1 cellular context compared by ENCODE assay signal in genomic region chr12:65602579-65603295, GRCh38.
A peak's percentile ranks its signal among the peaks of the same experiment; 100 is the strongest.
TF ChIP-seq lines count a peak whose summit lies in the region.

No MANE protein-coding gene starts in this region.

TF ChIP-seq in HEK293, 187 proteins besides CTCF, POLR2A, EP300 and RAD21 (continued from another document):
- TF ChIP-seq AEBP2 (tag by site-specific recombination; IDR thresholded peaks at IDR 0.05; ENCODE audit: borderline replicate concordance) = no peak
- no peak for TF ChIP-seq SALL2 (tag by site-specific recombination; IDR thresholded peaks at IDR 0.05; ENCODE audit: borderline replicate concordance)
- no peak for TF ChIP-seq ZNF501 (tag by site-specific recombination; IDR thresholded peaks at IDR 0.05)
- TF ChIP-seq, protein P1, sequence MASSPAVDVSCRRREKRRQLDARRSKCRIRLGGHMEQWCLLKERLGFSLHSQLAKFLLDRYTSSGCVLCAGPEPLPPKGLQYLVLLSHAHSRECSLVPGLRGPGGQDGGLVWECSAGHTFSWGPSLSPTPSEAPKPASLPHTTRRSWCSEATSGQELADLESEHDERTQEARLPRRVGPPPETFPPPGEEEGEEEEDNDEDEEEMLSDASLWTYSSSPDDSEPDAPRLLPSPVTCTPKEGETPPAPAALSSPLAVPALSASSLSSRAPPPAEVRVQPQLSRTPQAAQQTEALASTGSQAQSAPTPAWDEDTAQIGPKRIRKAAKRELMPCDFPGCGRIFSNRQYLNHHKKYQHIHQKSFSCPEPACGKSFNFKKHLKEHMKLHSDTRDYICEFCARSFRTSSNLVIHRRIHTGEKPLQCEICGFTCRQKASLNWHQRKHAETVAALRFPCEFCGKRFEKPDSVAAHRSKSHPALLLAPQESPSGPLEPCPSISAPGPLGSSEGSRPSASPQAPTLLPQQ (tag by site-specific recombination; IDR thresholded peaks at IDR 0.05) = peak; percentile 5; the same call in 1 of the 2 replicates
- peak; percentile 74 for TF ChIP-seq WT1 (tag by site-specific recombination; IDR thresholded peaks at IDR 0.05)
- peak; percentile 60 for TF ChIP-seq SP3 (tag by site-specific recombination; IDR thresholded peaks at IDR 0.05)
- TF ChIP-seq ZNF514 (tag by site-specific recombination; IDR thresholded peaks at IDR 0.05) = no peak
- TF ChIP-seq HOXC10 (CRISPR knock-in tag; IDR thresholded peaks at IDR 0.05) = no peak
- no peak for TF ChIP-seq BCL11B (tag by site-specific recombination; IDR thresholded peaks at IDR 0.05; ENCODE audit: low read depth)
- TF ChIP-seq ZNF121 (tag by site-specific recombination; IDR thresholded peaks at IDR 0.05) = no peak
- no peak for TF ChIP-seq SCRT2 (tag by site-specific recombination; IDR thresholded peaks at IDR 0.05)
- TF ChIP-seq ZXDB (tag by site-specific recombination; IDR thresholded peaks at IDR 0.05) = peak; percentile 44
- no peak for TF ChIP-seq ZSCAN16 (tag by site-specific recombination; IDR thresholded peaks at IDR 0.05)
- TF ChIP-seq ZNF600 (tag by site-specific recombination; IDR thresholded peaks at IDR 0.05) = peak; percentile 70
- peak; percentile 65 for TF ChIP-seq ZNF654 (tag by site-specific recombination; IDR thresholded peaks at IDR 0.05; ENCODE audit: low read depth)
- no peak for TF ChIP-seq ZNF133 (tag by site-specific recombination; IDR thresholded peaks at IDR 0.05)
- no peak for TF ChIP-seq ZNF404 (tag by site-specific recombination; IDR thresholded peaks at IDR 0.05)
- 0 out of 2 replicates have a peak, but pooled peaks have one; percentile 5 for TF ChIP-seq ZSCAN30 (tag by site-specific recombination; IDR thresholded peaks at IDR 0.05)
- TF ChIP-seq BCL6B (tag by site-specific recombination; IDR thresholded peaks at IDR 0.05) = no peak
- TF ChIP-seq, protein P2, sequence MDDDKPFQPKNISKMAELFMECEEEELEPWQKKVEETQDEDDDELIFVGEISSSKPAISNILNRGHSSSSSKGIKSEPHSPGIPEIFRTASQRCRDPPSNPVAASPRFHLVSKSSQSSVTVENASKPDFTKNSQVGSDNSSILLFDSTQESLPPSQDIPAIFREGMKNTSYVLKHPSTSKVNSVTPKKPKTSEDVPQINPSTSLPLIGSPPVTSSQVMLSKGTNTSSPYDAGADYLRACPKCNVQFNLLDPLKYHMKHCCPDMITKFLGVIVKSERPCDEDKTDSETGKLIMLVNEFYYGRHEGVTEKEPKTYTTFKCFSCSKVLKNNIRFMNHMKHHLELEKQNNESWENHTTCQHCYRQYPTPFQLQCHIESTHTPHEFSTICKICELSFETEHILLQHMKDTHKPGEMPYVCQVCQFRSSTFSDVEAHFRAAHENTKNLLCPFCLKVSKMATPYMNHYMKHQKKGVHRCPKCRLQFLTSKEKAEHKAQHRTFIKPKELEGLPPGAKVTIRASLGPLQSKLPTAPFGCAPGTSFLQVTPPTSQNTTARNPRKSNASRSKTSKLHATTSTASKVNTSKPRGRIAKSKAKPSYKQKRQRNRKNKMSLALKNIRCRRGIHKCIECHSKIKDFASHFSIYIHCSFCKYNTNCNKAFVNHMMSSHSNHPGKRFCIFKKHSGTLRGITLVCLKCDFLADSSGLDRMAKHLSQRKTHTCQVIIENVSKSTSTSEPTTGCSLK (tag by site-specific recombination; IDR thresholded peaks at IDR 0.05) = no peak
- TF ChIP-seq ZNF48 (tag by site-specific recombination; IDR thresholded peaks at IDR 0.05) = no peak
- TF ChIP-seq ZNF701 (tag by site-specific recombination; IDR thresholded peaks at IDR 0.05) = no peak
- no peak for TF ChIP-seq TCF7L2 (IDR thresholded peaks at IDR 0.05; ENCODE audit: borderline replicate concordance, low read depth, low read length)
- TF ChIP-seq ZNF138 (tag by site-specific recombination; IDR thresholded peaks at IDR 0.05; ENCODE audit: borderline replicate concordance) = no peak
- no peak for TF ChIP-seq ZNF707 (tag by site-specific recombination; IDR thresholded peaks at IDR 0.05)
- TF ChIP-seq GLIS2 (tag by site-specific recombination; IDR thresholded peaks at IDR 0.05) = no peak
- no peak for TF ChIP-seq ZBTB1 (tag by site-specific recombination; IDR thresholded peaks at IDR 0.05)
- TF ChIP-seq ZSCAN23 (tag by site-specific recombination; IDR thresholded peaks at IDR 0.05) = no peak
- TF ChIP-seq, protein P3, sequence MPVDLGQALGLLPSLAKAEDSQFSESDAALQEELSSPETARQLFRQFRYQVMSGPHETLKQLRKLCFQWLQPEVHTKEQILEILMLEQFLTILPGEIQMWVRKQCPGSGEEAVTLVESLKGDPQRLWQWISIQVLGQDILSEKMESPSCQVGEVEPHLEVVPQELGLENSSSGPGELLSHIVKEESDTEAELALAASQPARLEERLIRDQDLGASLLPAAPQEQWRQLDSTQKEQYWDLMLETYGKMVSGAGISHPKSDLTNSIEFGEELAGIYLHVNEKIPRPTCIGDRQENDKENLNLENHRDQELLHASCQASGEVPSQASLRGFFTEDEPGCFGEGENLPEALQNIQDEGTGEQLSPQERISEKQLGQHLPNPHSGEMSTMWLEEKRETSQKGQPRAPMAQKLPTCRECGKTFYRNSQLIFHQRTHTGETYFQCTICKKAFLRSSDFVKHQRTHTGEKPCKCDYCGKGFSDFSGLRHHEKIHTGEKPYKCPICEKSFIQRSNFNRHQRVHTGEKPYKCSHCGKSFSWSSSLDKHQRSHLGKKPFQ (tag by site-specific recombination; IDR thresholded peaks at IDR 0.05) = no peak
- no peak for TF ChIP-seq ZNF785 (tag by site-specific recombination; IDR thresholded peaks at IDR 0.05)
- TF ChIP-seq ZNF26 (tag by site-specific recombination; IDR thresholded peaks at IDR 0.05) = no peak
- no peak for TF ChIP-seq ZNF426 (tag by site-specific recombination; IDR thresholded peaks at IDR 0.05)
- TF ChIP-seq ZNF658 (tag by site-specific recombination; IDR thresholded peaks at IDR 0.05) = no peak
- TF ChIP-seq ZNF510 (tag by site-specific recombination; IDR thresholded peaks at IDR 0.05; ENCODE audit: insufficient replicate concordance) = no peak
- TF ChIP-seq ELK4 (IDR thresholded peaks at IDR 0.05; ENCODE audit: borderline replicate concordance, low read depth, low read length) = no peak
- TF ChIP-seq ZNF10 (tag by site-specific recombination; IDR thresholded peaks at IDR 0.05) = no peak
- TF ChIP-seq, protein P4, sequence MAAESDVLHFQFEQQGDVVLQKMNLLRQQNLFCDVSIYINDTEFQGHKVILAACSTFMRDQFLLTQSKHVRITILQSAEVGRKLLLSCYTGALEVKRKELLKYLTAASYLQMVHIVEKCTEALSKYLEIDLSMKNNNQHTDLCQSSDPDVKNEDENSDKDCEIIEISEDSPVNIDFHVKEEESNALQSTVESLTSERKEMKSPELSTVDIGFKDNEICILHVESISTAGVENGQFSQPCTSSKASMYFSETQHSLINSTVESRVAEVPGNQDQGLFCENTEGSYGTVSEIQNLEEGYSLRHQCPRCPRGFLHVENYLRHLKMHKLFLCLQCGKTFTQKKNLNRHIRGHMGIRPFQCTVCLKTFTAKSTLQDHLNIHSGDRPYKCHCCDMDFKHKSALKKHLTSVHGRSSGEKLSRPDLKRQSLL (tag by site-specific recombination; IDR thresholded peaks at IDR 0.05) = no peak
- no peak for TF ChIP-seq ZNF416 (tag by site-specific recombination; IDR thresholded peaks at IDR 0.05)
